18 cellular contexts compared by ENCODE assay signal in genomic region chr22:24105661-24106060, GRCh38.
DNase-seq lines count a peak whose midpoint lies in the region; ATAC-seq and TF ChIP-seq lines count a peak whose summit lies in the region.
"Had no signal": no experiment of that assay in that cellular context is flagged by ENCODE, and none has a peak within 500 bp of the region (broad histone marks: within the 10 kb centered on the region; RNA-seq: fewer than 3 reads in every experiment).

No MANE protein-coding gene starts in this region.

- H3K9me3 Mint-ChIP-seq in naive thymus-derived CD4-positive, alpha-beta T cell: no peaks in the 10 kb centered on the region
- H3K9me3 Mint-ChIP-seq: memory B cell had no signal

- H3K4me1 ChIP-seq in right atrium auricular region (peaks cover 0 to 54% of the 10 kb centered on the region in 2 donors), breast epithelium (peaks cover 0 to 3% of the 10 kb centered on the region in 2 donors)
- H3K4me1 ChIP-seq in naive thymus-derived CD4-positive, alpha-beta T cell (ENCODE audit: control insufficient read depth in 2 of 2, insufficient read depth in 2 of 2, low read length in 2 of 2): no peaks in the 10 kb centered on the region

- DNase-seq in right atrium auricular region (ENCODE audit: low spot score): no peak
- DNase-seq in cardiac septum (ENCODE audit: low spot score): no peak
- no peak for DNase-seq in breast epithelium (ENCODE audit: low spot score in 2 of 2)
- DNase-seq in naive thymus-derived CD4-positive, alpha-beta T cell: no peak
- DNase-seq in NCI-H2196 (lab: John Stamatoyannopoulos, UW; ENCODE audit: unreplicated experiment): no peak
- DNase-seq in NOMO-1 treated with DMSO at 0.1 percent for 48 hours (lab: John Stamatoyannopoulos, UW; ENCODE audit: unreplicated experiment): no peak
- DNase-seq in anterior cingulate cortex (lab: John Stamatoyannopoulos, UW): no peak
- DNase-seq: activated naive CD4-positive, alpha-beta T cell; AML-193; GDM1; HCEC 1CT; KBM-7; NCI-H1092 treated with DMSO at 0.1 percent for 48 hours; Peyer's patch; stimulated activated naive CD8-positive, alpha-beta T cell treated with anti-CD3 and anti-CD28 coated beads, Interleukin-15, Interleukin-2, amounts not matched to agents 100 U/mL and 50 U/mL, for 24 hours had no signal

- peaks cover 4 to 33% (median 10%) of the 10 kb centered on the region in 5 donors for H3K36me3 Mint-ChIP-seq in naive thymus-derived CD4-positive, alpha-beta T cell

- CTCF ChIA-PET in naive thymus-derived CD4-positive, alpha-beta T cell (lab: Charles Lee): interaction anchor here (0.5 to 1.3 kb wide), 4 partner anchors 12 to 69 kb away, joined by 3 to 7 read pairs (median 4); no protein-coding TSS in a partner anchor

- H3K4me3 Mint-ChIP-seq in naive thymus-derived CD4-positive, alpha-beta T cell: no peak overlapping the region
- H3K4me3 Mint-ChIP-seq: memory B cell, WTC11 had no signal

- TF ChIP-seq CTCF in right atrium auricular region (IDR thresholded peaks at IDR 0.05): no peak
- no peak for TF ChIP-seq CTCF in breast epithelium (IDR thresholded peaks at IDR 0.05)

- no peaks in the 10 kb centered on the region for H3K9me3 ChIP-seq in right atrium auricular region
- no peaks in the 10 kb centered on the region for H3K9me3 ChIP-seq in breast epithelium
- no peaks in the 10 kb centered on the region for H3K9me3 ChIP-seq in naive thymus-derived CD4-positive, alpha-beta T cell (ENCODE audit: control insufficient read depth in 2 of 3, low read length in 3 of 3)
- H3K9me3 ChIP-seq: heart left ventricle, Peyer's patch had no signal

- intact Hi-C loops in cardiac septum (cut with DNase I): loop anchor here (2.0 to 10.0 kb wide), 3 partner anchors 52 to 139 kb away; partner anchors contain the start of gene GGT5
- intact Hi-C loops in breast epithelium (cut with DNase I; ENCODE audit: low total_unique reads): no loop called here
- intact Hi-C loops in naive thymus-derived CD4-positive, alpha-beta T cell (cut with micrococcal nuclease): loop anchor here in 1 of 2 donors (2.0 kb wide), 1 partner anchor 77 kb away; no protein-coding TSS in a partner anchor

- no peaks in the 10 kb centered on the region for H3K27me3 Mint-ChIP-seq in naive thymus-derived CD4-positive, alpha-beta T cell
- H3K27me3 Mint-ChIP-seq: memory B cell had no signal

- POLR2A ChIA-PET in naive thymus-derived CD4-positive, alpha-beta T cell (lab: Charles Lee): no interaction called here

- H3K4me3 ChIP-seq in right atrium auricular region (no peak overlapping the region), breast epithelium (no peak overlapping the region)
- no peak overlapping the region for H3K4me3 ChIP-seq in naive thymus-derived CD4-positive, alpha-beta T cell (ENCODE audit: low read length)
- H3K4me3 ChIP-seq: heart left ventricle, Peyer's patch had no signal

- no peaks in the 10 kb centered on the region for H3K27me3 ChIP-seq in right atrium auricular region
- no peaks in the 10 kb centered on the region for H3K27me3 ChIP-seq in breast epithelium
- no peaks in the 10 kb centered on the region for H3K27me3 ChIP-seq in naive thymus-derived CD4-positive, alpha-beta T cell (ENCODE audit: control insufficient read depth in 2 of 2, insufficient read depth in 2 of 2, low read length in 2 of 2)
- H3K27me3 ChIP-seq: heart left ventricle, Peyer's patch had no signal

- no peak for ATAC-seq in naive thymus-derived CD4-positive, alpha-beta T cell
- ATAC-seq: WTC11 had no signal

- peak overlapping the region in 6 of 9 donors; percentile 31 to 82 (median 40) for H3K27ac Mint-ChIP-seq in naive thymus-derived CD4-positive, alpha-beta T cell
- H3K27ac Mint-ChIP-seq: memory B cell, WTC11 had no signal

- TF ChIP-seq POLR2A in breast epithelium (IDR thresholded peaks at IDR 0.05): no peak

- H3K36me3 ChIP-seq in right atrium auricular region (peaks cover 6% of the 10 kb centered on the region), breast epithelium (no peaks in the 10 kb centered on the region)
- H3K36me3 ChIP-seq in naive thymus-derived CD4-positive, alpha-beta T cell (ENCODE audit: control insufficient read depth in 2 of 3, insufficient read depth in 3 of 3, low read length in 3 of 3): peaks cover 0 to 55% (median 9%) of the 10 kb centered on the region in 3 experiments

- H3K27ac ChIP-seq in right atrium auricular region: peak overlapping the region; percentile 71 to 73
- H3K27ac ChIP-seq in breast epithelium: peak overlapping the region; percentile 82 to 89
- no peak overlapping the region for H3K27ac ChIP-seq in naive thymus-derived CD4-positive, alpha-beta T cell (ENCODE audit: low read depth, low read length)

- H3K4me1 Mint-ChIP-seq in naive thymus-derived CD4-positive, alpha-beta T cell: peaks cover 0 to 24% (median 4%) of the 10 kb centered on the region in 7 donors
- H3K4me1 Mint-ChIP-seq: WTC11 had no signal
